In the genomic region with DNA sequence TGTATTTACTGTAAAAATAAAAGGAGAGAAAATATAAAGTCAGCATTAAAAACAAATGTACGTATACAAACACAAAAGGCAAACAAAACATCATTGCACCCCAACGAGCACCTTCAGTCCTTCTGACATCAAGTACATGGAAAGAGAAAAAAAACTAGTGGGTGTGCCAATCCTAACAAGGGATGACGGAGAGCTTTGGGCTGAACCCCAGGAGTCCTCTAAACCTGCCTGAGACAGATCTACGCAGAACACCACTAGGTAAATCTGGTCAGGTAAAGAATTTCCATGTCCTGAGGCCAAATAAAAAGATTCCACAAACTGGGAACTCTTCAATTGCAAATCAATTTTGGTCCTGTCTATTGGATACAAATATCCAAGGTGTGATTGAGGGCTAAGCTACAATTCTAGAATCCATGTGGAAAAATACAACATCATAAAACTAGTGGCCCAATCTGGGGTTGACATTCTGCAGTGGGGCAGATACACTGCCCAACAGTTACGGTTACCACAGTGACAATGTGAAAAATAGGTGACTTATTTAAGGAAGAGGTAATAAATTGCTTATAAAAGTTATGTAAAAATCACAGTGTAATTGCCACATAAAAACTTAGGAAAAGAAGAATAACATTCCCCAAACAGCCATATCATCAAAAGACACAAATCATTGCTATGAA, we compare ENCODE assay signal across 1 cellular context.
TF ChIP-seq lines count a peak whose summit lies in the region.

No MANE protein-coding gene starts in this region.

TF ChIP-seq in GM23338, 12 proteins besides CTCF, POLR2A, EP300 and RAD21 (continued from another document):
- TF ChIP-seq, protein P1, sequence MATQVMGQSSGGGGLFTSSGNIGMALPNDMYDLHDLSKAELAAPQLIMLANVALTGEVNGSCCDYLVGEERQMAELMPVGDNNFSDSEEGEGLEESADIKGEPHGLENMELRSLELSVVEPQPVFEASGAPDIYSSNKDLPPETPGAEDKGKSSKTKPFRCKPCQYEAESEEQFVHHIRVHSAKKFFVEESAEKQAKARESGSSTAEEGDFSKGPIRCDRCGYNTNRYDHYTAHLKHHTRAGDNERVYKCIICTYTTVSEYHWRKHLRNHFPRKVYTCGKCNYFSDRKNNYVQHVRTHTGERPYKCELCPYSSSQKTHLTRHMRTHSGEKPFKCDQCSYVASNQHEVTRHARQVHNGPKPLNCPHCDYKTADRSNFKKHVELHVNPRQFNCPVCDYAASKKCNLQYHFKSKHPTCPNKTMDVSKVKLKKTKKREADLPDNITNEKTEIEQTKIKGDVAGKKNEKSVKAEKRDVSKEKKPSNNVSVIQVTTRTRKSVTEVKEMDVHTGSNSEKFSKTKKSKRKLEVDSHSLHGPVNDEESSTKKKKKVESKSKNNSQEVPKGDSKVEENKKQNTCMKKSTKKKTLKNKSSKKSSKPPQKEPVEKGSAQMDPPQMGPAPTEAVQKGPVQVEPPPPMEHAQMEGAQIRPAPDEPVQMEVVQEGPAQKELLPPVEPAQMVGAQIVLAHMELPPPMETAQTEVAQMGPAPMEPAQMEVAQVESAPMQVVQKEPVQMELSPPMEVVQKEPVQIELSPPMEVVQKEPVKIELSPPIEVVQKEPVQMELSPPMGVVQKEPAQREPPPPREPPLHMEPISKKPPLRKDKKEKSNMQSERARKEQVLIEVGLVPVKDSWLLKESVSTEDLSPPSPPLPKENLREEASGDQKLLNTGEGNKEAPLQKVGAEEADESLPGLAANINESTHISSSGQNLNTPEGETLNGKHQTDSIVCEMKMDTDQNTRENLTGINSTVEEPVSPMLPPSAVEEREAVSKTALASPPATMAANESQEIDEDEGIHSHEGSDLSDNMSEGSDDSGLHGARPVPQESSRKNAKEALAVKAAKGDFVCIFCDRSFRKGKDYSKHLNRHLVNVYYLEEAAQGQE (IDR thresholded peaks at IDR 0.05; ENCODE audit: unreplicated experiment): no peak
- TF ChIP-seq JUNB (IDR thresholded peaks at IDR 0.05; ENCODE audit: unreplicated experiment) (no peak), POLR2AphosphoS5 (IDR thresholded peaks at IDR 0.05; ENCODE audit: low read depth) (no peak), NANOG (IDR thresholded peaks at IDR 0.05; ENCODE audit: borderline replicate concordance) (no peak), EZH2phosphoT487 (IDR thresholded peaks at IDR 0.05; ENCODE audit: unreplicated experiment) (no peak), STAT1 (IDR thresholded peaks at IDR 0.05; ENCODE audit: unreplicated experiment) (no peak), EZH2 (IDR thresholded peaks at IDR 0.05; ENCODE audit: low read depth, unreplicated experiment) (no peak), ZNF114 (CRISPR knock-in tag; IDR thresholded peaks at IDR 0.05) (no peak)
- TF ChIP-seq, protein P2, sequence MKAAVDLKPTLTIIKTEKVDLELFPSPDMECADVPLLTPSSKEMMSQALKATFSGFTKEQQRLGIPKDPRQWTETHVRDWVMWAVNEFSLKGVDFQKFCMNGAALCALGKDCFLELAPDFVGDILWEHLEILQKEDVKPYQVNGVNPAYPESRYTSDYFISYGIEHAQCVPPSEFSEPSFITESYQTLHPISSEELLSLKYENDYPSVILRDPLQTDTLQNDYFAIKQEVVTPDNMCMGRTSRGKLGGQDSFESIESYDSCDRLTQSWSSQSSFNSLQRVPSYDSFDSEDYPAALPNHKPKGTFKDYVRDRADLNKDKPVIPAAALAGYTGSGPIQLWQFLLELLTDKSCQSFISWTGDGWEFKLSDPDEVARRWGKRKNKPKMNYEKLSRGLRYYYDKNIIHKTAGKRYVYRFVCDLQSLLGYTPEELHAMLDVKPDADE (IDR thresholded peaks at IDR 0.05): no peak
- TF ChIP-seq, protein P3, sequence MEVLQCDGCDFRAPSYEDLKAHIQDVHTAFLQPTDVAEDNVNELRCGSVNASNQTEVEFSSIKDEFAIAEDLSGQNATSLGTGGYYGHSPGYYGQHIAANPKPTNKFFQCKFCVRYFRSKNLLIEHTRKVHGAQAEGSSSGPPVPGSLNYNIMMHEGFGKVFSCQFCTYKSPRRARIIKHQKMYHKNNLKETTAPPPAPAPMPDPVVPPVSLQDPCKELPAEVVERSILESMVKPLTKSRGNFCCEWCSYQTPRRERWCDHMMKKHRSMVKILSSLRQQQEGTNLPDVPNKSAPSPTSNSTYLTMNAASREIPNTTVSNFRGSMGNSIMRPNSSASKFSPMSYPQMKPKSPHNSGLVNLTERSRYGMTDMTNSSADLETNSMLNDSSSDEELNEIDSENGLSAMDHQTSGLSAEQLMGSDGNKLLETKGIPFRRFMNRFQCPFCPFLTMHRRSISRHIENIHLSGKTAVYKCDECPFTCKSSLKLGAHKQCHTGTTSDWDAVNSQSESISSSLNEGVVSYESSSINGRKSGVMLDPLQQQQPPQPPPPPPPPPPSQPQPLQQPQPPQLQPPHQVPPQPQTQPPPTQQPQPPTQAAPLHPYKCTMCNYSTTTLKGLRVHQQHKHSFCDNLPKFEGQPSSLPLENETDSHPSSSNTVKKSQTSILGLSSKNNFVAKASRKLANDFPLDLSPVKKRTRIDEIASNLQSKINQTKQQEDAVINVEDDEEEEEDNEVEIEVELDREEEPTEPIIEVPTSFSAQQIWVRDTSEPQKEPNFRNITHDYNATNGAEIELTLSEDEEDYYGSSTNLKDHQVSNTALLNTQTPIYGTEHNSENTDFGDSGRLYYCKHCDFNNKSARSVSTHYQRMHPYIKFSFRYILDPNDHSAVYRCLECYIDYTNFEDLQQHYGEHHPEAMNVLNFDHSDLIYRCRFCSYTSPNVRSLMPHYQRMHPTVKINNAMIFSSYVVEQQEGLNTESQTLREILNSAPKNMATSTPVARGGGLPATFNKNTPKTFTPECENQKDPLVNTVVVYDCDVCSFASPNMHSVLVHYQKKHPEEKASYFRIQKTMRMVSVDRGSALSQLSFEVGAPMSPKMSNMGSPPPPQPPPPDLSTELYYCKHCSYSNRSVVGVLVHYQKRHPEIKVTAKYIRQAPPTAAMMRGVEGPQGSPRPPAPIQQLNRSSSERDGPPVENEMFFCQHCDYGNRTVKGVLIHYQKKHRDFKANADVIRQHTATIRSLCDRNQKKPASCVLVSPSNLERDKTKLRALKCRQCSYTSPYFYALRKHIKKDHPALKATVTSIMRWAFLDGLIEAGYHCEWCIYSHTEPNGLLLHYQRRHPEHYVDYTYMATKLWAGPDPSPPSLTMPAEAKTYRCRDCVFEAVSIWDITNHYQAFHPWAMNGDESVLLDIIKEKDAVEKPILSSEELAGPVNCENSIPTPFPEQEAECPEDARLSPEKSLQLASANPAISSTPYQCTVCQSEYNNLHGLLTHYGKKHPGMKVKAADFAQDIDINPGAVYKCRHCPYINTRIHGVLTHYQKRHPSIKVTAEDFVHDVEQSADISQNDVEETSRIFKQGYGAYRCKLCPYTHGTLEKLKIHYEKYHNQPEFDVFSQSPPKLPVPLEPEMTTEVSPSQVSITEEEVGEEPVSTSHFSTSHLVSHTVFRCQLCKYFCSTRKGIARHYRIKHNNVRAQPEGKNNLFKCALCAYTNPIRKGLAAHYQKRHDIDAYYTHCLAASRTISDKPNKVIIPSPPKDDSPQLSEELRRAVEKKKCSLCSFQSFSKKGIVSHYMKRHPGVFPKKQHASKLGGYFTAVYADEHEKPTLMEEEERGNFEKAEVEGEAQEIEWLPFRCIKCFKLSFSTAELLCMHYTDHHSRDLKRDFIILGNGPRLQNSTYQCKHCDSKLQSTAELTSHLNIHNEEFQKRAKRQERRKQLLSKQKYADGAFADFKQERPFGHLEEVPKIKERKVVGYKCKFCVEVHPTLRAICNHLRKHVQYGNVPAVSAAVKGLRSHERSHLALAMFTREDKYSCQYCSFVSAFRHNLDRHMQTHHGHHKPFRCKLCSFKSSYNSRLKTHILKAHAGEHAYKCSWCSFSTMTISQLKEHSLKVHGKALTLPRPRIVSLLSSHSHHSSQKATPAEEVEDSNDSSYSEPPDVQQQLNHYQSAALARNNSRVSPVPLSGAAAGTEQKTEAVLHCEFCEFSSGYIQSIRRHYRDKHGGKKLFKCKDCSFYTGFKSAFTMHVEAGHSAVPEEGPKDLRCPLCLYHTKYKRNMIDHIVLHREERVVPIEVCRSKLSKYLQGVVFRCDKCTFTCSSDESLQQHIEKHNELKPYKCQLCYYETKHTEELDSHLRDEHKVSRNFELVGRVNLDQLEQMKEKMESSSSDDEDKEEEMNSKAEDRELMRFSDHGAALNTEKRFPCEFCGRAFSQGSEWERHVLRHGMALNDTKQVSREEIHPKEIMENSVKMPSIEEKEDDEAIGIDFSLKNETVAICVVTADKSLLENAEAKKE (CRISPR knock-in tag; IDR thresholded peaks at IDR 0.05): no peak
